Comparison of ENCODE assay signal across 1 cellular context in genomic region chr11:59555601-59556114, GRCh38.
TF ChIP-seq lines count a peak whose summit lies in the region.

No MANE protein-coding gene starts in this region.

TF ChIP-seq in HCT116, 20 proteins besides CTCF, POLR2A, EP300 and RAD21 (continued from another document):
- TF ChIP-seq, protein P1, sequence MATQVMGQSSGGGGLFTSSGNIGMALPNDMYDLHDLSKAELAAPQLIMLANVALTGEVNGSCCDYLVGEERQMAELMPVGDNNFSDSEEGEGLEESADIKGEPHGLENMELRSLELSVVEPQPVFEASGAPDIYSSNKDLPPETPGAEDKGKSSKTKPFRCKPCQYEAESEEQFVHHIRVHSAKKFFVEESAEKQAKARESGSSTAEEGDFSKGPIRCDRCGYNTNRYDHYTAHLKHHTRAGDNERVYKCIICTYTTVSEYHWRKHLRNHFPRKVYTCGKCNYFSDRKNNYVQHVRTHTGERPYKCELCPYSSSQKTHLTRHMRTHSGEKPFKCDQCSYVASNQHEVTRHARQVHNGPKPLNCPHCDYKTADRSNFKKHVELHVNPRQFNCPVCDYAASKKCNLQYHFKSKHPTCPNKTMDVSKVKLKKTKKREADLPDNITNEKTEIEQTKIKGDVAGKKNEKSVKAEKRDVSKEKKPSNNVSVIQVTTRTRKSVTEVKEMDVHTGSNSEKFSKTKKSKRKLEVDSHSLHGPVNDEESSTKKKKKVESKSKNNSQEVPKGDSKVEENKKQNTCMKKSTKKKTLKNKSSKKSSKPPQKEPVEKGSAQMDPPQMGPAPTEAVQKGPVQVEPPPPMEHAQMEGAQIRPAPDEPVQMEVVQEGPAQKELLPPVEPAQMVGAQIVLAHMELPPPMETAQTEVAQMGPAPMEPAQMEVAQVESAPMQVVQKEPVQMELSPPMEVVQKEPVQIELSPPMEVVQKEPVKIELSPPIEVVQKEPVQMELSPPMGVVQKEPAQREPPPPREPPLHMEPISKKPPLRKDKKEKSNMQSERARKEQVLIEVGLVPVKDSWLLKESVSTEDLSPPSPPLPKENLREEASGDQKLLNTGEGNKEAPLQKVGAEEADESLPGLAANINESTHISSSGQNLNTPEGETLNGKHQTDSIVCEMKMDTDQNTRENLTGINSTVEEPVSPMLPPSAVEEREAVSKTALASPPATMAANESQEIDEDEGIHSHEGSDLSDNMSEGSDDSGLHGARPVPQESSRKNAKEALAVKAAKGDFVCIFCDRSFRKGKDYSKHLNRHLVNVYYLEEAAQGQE (IDR thresholded peaks at IDR 0.05; ENCODE audit: low read depth): no peak
- no peak for TF ChIP-seq EZH2phosphoT487 (IDR thresholded peaks at IDR 0.05; ENCODE audit: borderline replicate concordance)
- no peak for TF ChIP-seq TCF7L2 (IDR thresholded peaks at IDR 0.05; ENCODE audit: borderline replicate concordance, extremely low read depth, insufficient read depth, insufficient read length)
